ENCODE assay signal across 16 cellular contexts in genomic region chr10:92385836-92386235, GRCh38.
DNase-seq lines count a peak whose midpoint lies in the region; ATAC-seq, FAIRE-seq and TF ChIP-seq lines count a peak whose summit lies in the region.
"Had no signal": no experiment of that assay in that cellular context is flagged by ENCODE, and none has a peak within 500 bp of the region (broad histone marks: within the 10 kb centered on the region; RNA-seq: fewer than 3 reads in every experiment).

No MANE protein-coding gene starts in this region.

- TF ChIP-seq POLR2A in K562 (conservative IDR thresholded peaks at IDR 0.05): no peak

- H3K79me2 ChIP-seq in K562 (ENCODE audit: control insufficient read depth, insufficient read depth, low read length): no peaks in the 10 kb centered on the region
- H3K79me2 ChIP-seq in osteoblast (ENCODE audit: insufficient read depth, low read length): no peaks in the 10 kb centered on the region
- H3K79me2 ChIP-seq in PC-9 (ENCODE audit: low read depth): no peaks in the 10 kb centered on the region

- peak; percentile 21 to 75 for DNase-seq in NOMO-1 (lab: John Stamatoyannopoulos, UW; ENCODE audit: unreplicated experiment in 2 of 2)
- no peak for DNase-seq in NOMO-1 treated with dmso at 0.1 percent for 144 hours (lab: John Stamatoyannopoulos, UW; ENCODE audit: unreplicated experiment)
- peak; percentile 22 for DNase-seq in MV-4-11 (lab: John Stamatoyannopoulos, UW)
- DNase-seq in K562 (ENCODE audit: extremely low read depth in 1 of 4, low spot score in 3 of 4): no peak
- peak; percentile 58 for DNase-seq in osteoblast (ENCODE audit: insufficient read length, low spot score, missing footprints)
- DNase-seq in frontal cortex (ENCODE audit: low spot score in 2 of 2): no peak
- no peak for DNase-seq in PC-9
- no peak for DNase-seq in ACHN
- DNase-seq: CD4-positive, alpha-beta memory T cell; DMS79 treated with DMSO at 0.1 percent for 48 hours; GF-D8; H9 had no signal

- H3K4me3 ChIP-seq in K562 (no peak overlapping the region), osteoblast (ENCODE audit: insufficient read depth, low read length) (no peak overlapping the region), PC-9 (no peak overlapping the region)
- H3K4me3 ChIP-seq: A549, BLaER1 had no signal

- ATAC-seq in K562: no peak
- ATAC-seq: A549 had no signal

- no peaks in the 10 kb centered on the region for H3F3A ChIP-seq in PC-9 (ENCODE audit: insufficient read depth, low read depth)

- H3K4me2 ChIP-seq in K562 (ENCODE audit: insufficient read depth, low read length): no peak overlapping the region
- no peak overlapping the region for H3K4me2 ChIP-seq in osteoblast (ENCODE audit: insufficient read depth, low read length)
- no peak overlapping the region for H3K4me2 ChIP-seq in PC-9
- H3K4me2 ChIP-seq: A549, BLaER1 had no signal

- no peak for TF ChIP-seq RAD21 in K562 (CRISPR knock-in tag; conservative IDR thresholded peaks at IDR 0.05 in 1 of 2, IDR thresholded peaks at IDR 0.05 in 1 of 2)

- TF ChIP-seq EP300 in K562 (IDR thresholded peaks at IDR 0.05; ENCODE audit: low read length): no peak

- in situ Hi-C loops in K562 (cut with MboI): no loop called here
- in situ Hi-C loops in ACHN (cut with HindIII; ENCODE audit: low pct_ligation_motif_present, low pct_unique_long_range_greater_than_20kb, low sequenced_read_pairs): no loop called here

- no peaks in the 10 kb centered on the region for H3K9me3 ChIP-seq in K562 (replicated peaks; ENCODE audit: control insufficient read depth, insufficient read depth, low read depth, low read length)
- H3K9me3 ChIP-seq in osteoblast (ENCODE audit: low read depth, low read length): no peaks in the 10 kb centered on the region
- no peaks in the 10 kb centered on the region for H3K9me3 ChIP-seq in PC-9 (ENCODE audit: insufficient read depth, low read depth)
- H3K9me3 ChIP-seq: A549, BLaER1 had no signal

- 0% methylated on average over 1 of the region's 2 CpGs for WGBS in K562 (ENCODE audit: insufficient coverage, low coverage, missing lambda C conversion rate)

- H3K9ac ChIP-seq in K562 (ENCODE audit: insufficient read depth in 1 of 2, low read depth in 2 of 2, low read length in 2 of 2): no peak overlapping the region
- H3K9ac ChIP-seq: BLaER1 had no signal

- no peaks in the 10 kb centered on the region for H3K9me1 ChIP-seq in K562 (ENCODE audit: control insufficient read depth, insufficient read depth, low read length)

- no peak overlapping the region for H3K27ac ChIP-seq in K562 (ENCODE audit: extremely low read depth, low read depth, low read length)
- H3K27ac ChIP-seq in osteoblast (ENCODE audit: low read depth, low read length): no peak overlapping the region
- no peak overlapping the region for H3K27ac ChIP-seq in PC-9
- H3K27ac ChIP-seq: 22Rv1, A549, BLaER1 had no signal

- BruUV-seq in K562 (replicated peaks; lab: Mats Ljungman, UMichigan) (no TSS peak), PC-9 (replicated peaks; lab: Mats Ljungman, UMichigan) (no TSS peak)

- intact Hi-C loops in K562 (cut with micrococcal nuclease): loop anchor here (10.0 kb wide), 1 partner anchor 189 kb away; the partner anchor contains the start of gene IDE
- intact Hi-C loops in PC-9 (cut with micrococcal nuclease; ENCODE audit: unreplicated experiment): no loop called here

- H3K27me3 ChIP-seq in K562 (ENCODE audit: control insufficient read depth in 2 of 2, insufficient read depth in 2 of 2, low read length in 2 of 2) (peaks cover 0 to 3% of the 10 kb centered on the region in 2 experiments; a peak in 1 of 5 replicates), osteoblast (ENCODE audit: insufficient read depth, low read length) (no peaks in the 10 kb centered on the region), PC-9 (ENCODE audit: insufficient read depth, low read depth) (no peaks in the 10 kb centered on the region)
- H3K27me3 ChIP-seq: BLaER1 had no signal

- TF ChIP-seq CTCF in K562 (IDR thresholded peaks at IDR 0.05 in 2 of 3, conservative IDR thresholded peaks at IDR 0.05 in 1 of 3; ENCODE audit: insufficient read depth in 2 of 3, low read depth in 1 of 3, low read length in 3 of 3) (no peak), osteoblast (IDR thresholded peaks at IDR 0.05; ENCODE audit: extremely low read depth, low read depth, low read length) (no peak), PC-9 (conservative IDR thresholded peaks at IDR 0.05) (no peak)

- H2AFZ ChIP-seq in K562 (ENCODE audit: low read depth, low read length) (no peak overlapping the region), osteoblast (ENCODE audit: low read length) (no peak overlapping the region), PC-9 (no peak overlapping the region)

- POLR2A ChIA-PET in K562 (lab: Yijun Ruan, JAX) (no interaction called here), PC-9 (lab: Charles Lee; ENCODE audit: unreplicated experiment) (no interaction called here)

- FAIRE-seq in K562 (lab: Jason Lieb, UNC) (no peak), frontal cortex (lab: Jason Lieb, UNC) (no peak)
- FAIRE-seq: A549, H1 had no signal

- no peaks in the 10 kb centered on the region for H3K36me3 ChIP-seq in K562 (ENCODE audit: control insufficient read depth, insufficient read depth, low read length)
- no peaks in the 10 kb centered on the region for H3K36me3 ChIP-seq in osteoblast (ENCODE audit: insufficient read depth, low read length)
- no peaks in the 10 kb centered on the region for H3K36me3 ChIP-seq in PC-9 (ENCODE audit: low read depth)
- H3K36me3 ChIP-seq: BLaER1 had no signal

- H3K4me1 ChIP-seq in K562 (replicated peaks in 1 of 2; ENCODE audit: control insufficient read depth in 2 of 2, insufficient read depth in 2 of 2, low read length in 2 of 2) (no peaks in the 10 kb centered on the region), osteoblast (ENCODE audit: insufficient read depth, low read length) (no peaks in the 10 kb centered on the region), PC-9 (replicated peaks; ENCODE audit: insufficient read depth) (no peaks in the 10 kb centered on the region)
- H3K4me1 ChIP-seq: A549, BLaER1 had no signal

- CTCF ChIA-PET in K562 (lab: Yijun Ruan, JAX; ENCODE audit: low intra/inter-chr PET ratio): interaction anchor here (0.6 kb wide), 1 partner anchor 597 kb away, joined by 3 read pairs; no protein-coding TSS in a partner anchor
- CTCF ChIA-PET in PC-9 (lab: Charles Lee): no interaction called here

- H4K20me1 ChIP-seq in K562 (replicated peaks; ENCODE audit: control insufficient read depth, insufficient read depth, low read length) (no peaks in the 10 kb centered on the region; the same call in 1 of the 2 replicates), osteoblast (ENCODE audit: insufficient read depth, low read length) (no peaks in the 10 kb centered on the region), PC-9 (ENCODE audit: insufficient read depth) (no peaks in the 10 kb centered on the region)
- H4K20me1 ChIP-seq: BLaER1 had no signal

- H3K9me2 ChIP-seq in PC-9 (ENCODE audit: insufficient read depth): no peaks in the 10 kb centered on the region

TF ChIP-seq in K562, 482 proteins besides CTCF, POLR2A, EP300 and RAD21:
- TF ChIP-seq CEBPB (tag; IDR thresholded peaks at IDR 0.05) (peak; percentile 20; the same call in 1 of the 2 replicates), ZNF165 (CRISPR knock-in tag; IDR thresholded peaks at IDR 0.05; ENCODE audit: borderline replicate concordance) (no peak), MEIS2 (IDR thresholded peaks at IDR 0.05; ENCODE audit: partially characterized antibody) (peak; percentile 20), PBX2 (CRISPR knock-in tag; IDR thresholded peaks at IDR 0.05; ENCODE audit: low read depth) (no peak), PBX2 (tag; conservative IDR thresholded peaks at IDR 0.05; ENCODE audit: low read depth) (peak; percentile 59; the same call in 1 of the 2 replicates)

Comparison
In these comparisons a context has a peak if more than half of its experiments do, and no peak if none do; other contexts are left out.
1. DNase-seq: peak in NOMO-1 (2 of 2), MV-4-11 (single experiment) and osteoblast (single experiment); none in NOMO-1 treated with dmso at 0.1 percent for 144 hours (single experiment), K562 (0 of 4), frontal cortex (0 of 2), PC-9 (0 of 2) and ACHN (single experiment).